In genomic region chr2:128432423-128432822, GRCh38 we compare ENCODE assay signal across 21 cellular contexts.
A peak's percentile ranks its signal among the peaks of the same experiment; 100 is the strongest.
DNase-seq lines count a peak whose midpoint lies in the region; ATAC-seq, FAIRE-seq and TF ChIP-seq lines count a peak whose summit lies in the region.
"Had no signal": no experiment of that assay in that cellular context is flagged by ENCODE, and none has a peak within 500 bp of the region (broad histone marks: within the 10 kb centered on the region; RNA-seq: fewer than 3 reads in every experiment).

No MANE protein-coding gene starts in this region.

- POLR2A ChIA-PET in HepG2 (lab: Yijun Ruan, JAX) (no interaction called here), H1 (lab: Charles Lee; ENCODE audit: partially characterized antibody) (no interaction called here)

- TF ChIP-seq POLR2A in HepG2 (IDR thresholded peaks at IDR 0.05; ENCODE audit: insufficient read depth in 1 of 2, low read depth in 2 of 2, low read length in 2 of 2): no peak
- no peak for TF ChIP-seq POLR2A in right lobe of liver (IDR thresholded peaks at IDR 0.05)
- no peak for TF ChIP-seq POLR2A in H1 (IDR thresholded peaks at IDR 0.05; ENCODE audit: control extremely low read depth in 1 of 2, low read depth in 2 of 2, low read length in 2 of 2)

- H3K27me3 ChIP-seq in HepG2 (ENCODE audit: control insufficient read depth in 1 of 2, insufficient read depth in 2 of 2, low read length in 2 of 2) (no peaks in the 10 kb centered on the region), right lobe of liver (no peaks in the 10 kb centered on the region), H1 (replicated peaks in 1 of 4; ENCODE audit: control insufficient read depth in 3 of 4, extremely low read depth in 1 of 4, insufficient read depth in 3 of 4, low read length in 3 of 4) (no peaks in the 10 kb centered on the region)

- H3K14ac ChIP-seq in H1 (ENCODE audit: insufficient read length): no peak overlapping the region

- H3K79me2 ChIP-seq in HepG2 (ENCODE audit: insufficient read depth, low read length) (no peaks in the 10 kb centered on the region), H1 (ENCODE audit: control insufficient read depth in 1 of 2, insufficient read depth in 2 of 2, low read length in 2 of 2) (no peaks in the 10 kb centered on the region)

- no peaks in the 10 kb centered on the region for H3K79me1 ChIP-seq in H1 (ENCODE audit: low read depth, low read length)

- no peak for TF ChIP-seq EP300 in HepG2 (IDR thresholded peaks at IDR 0.05; ENCODE audit: low read depth in 2 of 2, low read length in 2 of 2)
- TF ChIP-seq EP300 in HepG2 (CRISPR knock-in tag; IDR thresholded peaks at IDR 0.05; ENCODE audit: borderline replicate concordance): no peak
- TF ChIP-seq EP300 in H1 (IDR thresholded peaks at IDR 0.05; ENCODE audit: borderline replicate concordance in 1 of 2, low read depth in 2 of 2, low read length in 2 of 2): no peak

- CTCF ChIA-PET in HepG2 (lab: Yijun Ruan, JAX; ENCODE audit: low intra/inter-chr PET ratio, low total read pairs) (no interaction called here), H1 (lab: Charles Lee; ENCODE audit: partially characterized antibody) (interaction anchor here (1.6 kb wide), 1 partner anchor 37 kb away, joined by 3 read pairs; no protein-coding TSS in a partner anchor)

- H3K4me3 ChIP-seq in HepG2 (replicated peaks in 1 of 3; ENCODE audit: insufficient read depth in 1 of 3, low read depth in 2 of 3, low read length in 3 of 3): no peak overlapping the region
- no peak overlapping the region for H3K4me3 ChIP-seq in right lobe of liver
- no peak overlapping the region for H3K4me3 ChIP-seq in H1 (ENCODE audit: extremely low read depth in 1 of 4, insufficient read depth in 2 of 4, low read depth in 3 of 4, low read length in 4 of 4)
- H3K4me3 ChIP-seq: A549; BLaER1 treated with 17β-estradiol and CSF1 and Interleukin-3, amounts not matched to agents 10 nM and 100 nM had no signal

- no peak overlapping the region for H3K4ac ChIP-seq in H1 (replicated peaks; ENCODE audit: insufficient read length, low read depth, low read length)

- H2BK5ac ChIP-seq in H1 (ENCODE audit: low read depth, low read length): no peak overlapping the region

- no peak overlapping the region for H3K4me2 ChIP-seq in HepG2 (ENCODE audit: low read depth, low read length)
- H3K4me2 ChIP-seq in H1 (ENCODE audit: insufficient read depth in 1 of 2, low read depth in 2 of 2, low read length in 2 of 2): no peak overlapping the region
- H3K4me2 ChIP-seq: A549; BLaER1 treated with 17β-estradiol and CSF1 and Interleukin-3, amounts not matched to agents 10 nM and 100 nM had no signal

- H4K8ac ChIP-seq in H1 (ENCODE audit: extremely low read depth, insufficient read depth, low read length): no peak overlapping the region

- H3K36me3 ChIP-seq in HepG2 (replicated peaks in 1 of 2; ENCODE audit: control insufficient read depth in 1 of 2, insufficient read depth in 2 of 2, low read length in 2 of 2): no peaks in the 10 kb centered on the region
- H3K36me3 ChIP-seq in right lobe of liver: no peaks in the 10 kb centered on the region
- H3K36me3 ChIP-seq in H1 (ENCODE audit: control insufficient read depth in 2 of 4, insufficient read depth in 4 of 4, low read length in 3 of 4): no peaks in the 10 kb centered on the region
- H3K36me3 ChIP-seq: BLaER1 treated with 17β-estradiol and CSF1 and Interleukin-3, amounts not matched to agents 10 nM and 100 nM had no signal

- no peak overlapping the region for H3K27ac ChIP-seq in HepG2 (ENCODE audit: extremely low read length, insufficient read depth, low read length)
- H3K27ac ChIP-seq in right lobe of liver: no peak overlapping the region
- no peak overlapping the region for H3K27ac ChIP-seq in H1 (ENCODE audit: low read depth, low read length)
- H3K27ac ChIP-seq: 22Rv1; A549; BLaER1 treated with 17β-estradiol and CSF1 and Interleukin-3, amounts not matched to agents 10 nM and 100 nM; C4-2B had no signal

- H3K23me2 ChIP-seq in H1 (ENCODE audit: low read depth, low read length): no peaks in the 10 kb centered on the region

- H2AFZ ChIP-seq in HepG2 (ENCODE audit: low read length): no peak overlapping the region
- H2AFZ ChIP-seq in H1 (ENCODE audit: low read length): no peak overlapping the region

- no peak overlapping the region for H4K5ac ChIP-seq in H1 (ENCODE audit: insufficient read length, low read depth, low read length)

- no peak overlapping the region for H2BK15ac ChIP-seq in H1 (ENCODE audit: low read length)

- WGBS in HepG2 (ENCODE audit: low lambda C conversion rate): 60% methylated on average over 4 of the region's 4 CpGs
- 70% methylated on average over 4 of the region's 4 CpGs for WGBS in right lobe of liver (ENCODE audit: insufficient coverage, low coverage, low lambda C conversion rate, missing lambda C conversion rate)
- WGBS in H1 (ENCODE audit: extremely low coverage in 1 of 2, insufficient coverage in 1 of 2, insufficient read length in 1 of 2, insufficient replicate concordance in 2 of 2, low coverage in 1 of 2, low lambda C conversion rate in 2 of 2, missing lambda C conversion rate in 1 of 2), 2 experiments: 89% methylated on average over 4 of the region's 4 CpGs; no CpG with 5 or more reads in 1 of the 2 experiments

- TF ChIP-seq RAD21 in HepG2 (CRISPR knock-in tag; IDR thresholded peaks at IDR 0.05) (no peak), H1 (IDR thresholded peaks at IDR 0.05 in 1 of 2, conservative IDR thresholded peaks at IDR 0.05 in 1 of 2; ENCODE audit: low read depth in 2 of 2, low read length in 2 of 2) (no peak)

- FAIRE-seq in HepG2 (lab: Jason Lieb, UNC) (no peak), H1 (lab: Jason Lieb, UNC) (no peak)
- FAIRE-seq: A549, D721Med, G401.6, GM12891, GM19239 had no signal

- intact Hi-C loops in HepG2 (cut with micrococcal nuclease; ENCODE audit: unreplicated experiment) (no loop called here), right lobe of liver (cut with DNase I) (no loop called here), sciatic nerve (cut with DNase I) (no loop called here)

- H3K9me3 ChIP-seq in HepG2 (ENCODE audit: low read length): peaks cover 12% of the 10 kb centered on the region
- H3K9me3 ChIP-seq in right lobe of liver: no peaks in the 10 kb centered on the region
- H3K9me3 ChIP-seq in H1 (ENCODE audit: insufficient read depth in 2 of 2, low read depth in 1 of 2, low read length in 1 of 2): peaks cover 0 to 4% of the 10 kb centered on the region in 2 experiments; a peak in 1 of 4 replicates

- H2BK120ac ChIP-seq in H1 (replicated peaks; ENCODE audit: low read depth, low read length): no peak overlapping the region

- H4K20me1 ChIP-seq in HepG2 (ENCODE audit: insufficient read depth, low read length) (no peaks in the 10 kb centered on the region), H1 (replicated peaks in 1 of 2; ENCODE audit: control insufficient read depth in 1 of 2, insufficient read depth in 2 of 2, low read length in 2 of 2) (no peaks in the 10 kb centered on the region)
- H4K20me1 ChIP-seq: BLaER1 treated with 17β-estradiol and CSF1 and Interleukin-3, amounts not matched to agents 10 nM and 100 nM had no signal

- H2BK12ac ChIP-seq in H1 (ENCODE audit: low read depth, low read length): no peak overlapping the region

- H2AK5ac ChIP-seq in H1 (ENCODE audit: low read depth, low read length): no peak overlapping the region

- no peaks in the 10 kb centered on the region for H3K4me1 ChIP-seq in HepG2 (ENCODE audit: insufficient read depth, low read length)
- no peaks in the 10 kb centered on the region for H3K4me1 ChIP-seq in right lobe of liver
- peaks cover 0 to 3% (median under 1%) of the 10 kb centered on the region in 4 experiments; a peak in 3 of 7 replicates for H3K4me1 ChIP-seq in H1 (replicated peaks in 1 of 4; ENCODE audit: control insufficient read depth in 3 of 4, insufficient read depth in 4 of 4, low read length in 3 of 4)
- H3K4me1 ChIP-seq: A549, Caco-2 had no signal

- ATAC-seq in HepG2 (no peak), right lobe of liver (no peak), sciatic nerve (peak; percentile 46)
- ATAC-seq: A549; CD8-positive, alpha-beta T cell had no signal

- H3K9ac ChIP-seq in HepG2 (ENCODE audit: insufficient read depth, low read depth, low read length) (no peak overlapping the region), H1 (replicated peaks in 1 of 4; ENCODE audit: extremely low read depth in 1 of 4, low read depth in 3 of 4, low read length in 3 of 4) (no peak overlapping the region)
- H3K9ac ChIP-seq: BLaER1 treated with 17β-estradiol and CSF1 and Interleukin-3, amounts not matched to agents 10 nM and 100 nM had no signal

- no peak overlapping the region for H3K18ac ChIP-seq in H1 (ENCODE audit: extremely low read depth, low read length)

- no TSS peak for BruUV-seq in HepG2 (replicated peaks; lab: Mats Ljungman, UMichigan)

- DNase-seq in HepG2 (ENCODE audit: low spot score) (no peak), right lobe of liver (no peak), H1 (ENCODE audit: low read depth in 1 of 2, low spot score in 2 of 2) (no peak), sciatic nerve (ENCODE audit: low spot score) (no peak), cerebellar cortex (ENCODE audit: low spot score) (no peak)
- no peak for DNase-seq in stimulated activated CD4-positive, alpha-beta T cell treated with anti-CD3 and anti-CD28 coated beads, Interleukin-2, amount 100 ng/mL, for 24 hours
- DNase-seq: AML-193; Caco-2; Calu3; CD4-positive, alpha-beta T cell; CD8-positive, alpha-beta T cell; DMS79 treated with DMSO at 0.1 percent for 48 hours; GF-D8 had no signal

- H4K91ac ChIP-seq in H1 (replicated peaks; ENCODE audit: insufficient read length, low read length): no peak overlapping the region

- H3K23ac ChIP-seq in H1 (ENCODE audit: insufficient read length): no peak overlapping the region

- in situ Hi-C loops in HepG2 (cut with HindIII; ENCODE audit: extremely low pct_ligation_motif_present, low pct_unique_long_range_greater_than_20kb): no loop called here

- H2BK20ac ChIP-seq in H1 (ENCODE audit: low read length): no peak overlapping the region

- H3K56ac ChIP-seq in H1 (replicated peaks; ENCODE audit: insufficient read length, low read depth, low read length): no peak overlapping the region

- TF ChIP-seq CTCF in HepG2 (CRISPR knock-in tag; IDR thresholded peaks at IDR 0.05): no peak
- no peak for TF ChIP-seq CTCF in right lobe of liver (IDR thresholded peaks at IDR 0.05)
- TF ChIP-seq CTCF in H1 (IDR thresholded peaks at IDR 0.05; ENCODE audit: control extremely low read depth in 1 of 3, insufficient read depth in 1 of 3, low read depth in 1 of 3, low read length in 3 of 3): no peak

TF ChIP-seq in HepG2, 621 proteins besides CTCF, POLR2A, EP300 and RAD21:
- TF ChIP-seq ZNF3 (CRISPR knock-in tag; IDR thresholded peaks at IDR 0.05) (no peak), CEBPB (IDR thresholded peaks at IDR 0.05; ENCODE audit: borderline replicate concordance, low read depth, low read length) (peak; percentile 72; the same call in 1 of the 2 replicates)

TF ChIP-seq in H1, 55 proteins besides CTCF, POLR2A, EP300 and RAD21 (continues in another document):
- TF ChIP-seq CTBP2 (IDR thresholded peaks at IDR 0.05; ENCODE audit: borderline replicate concordance, insufficient read depth, insufficient read length, low read length) (no peak), TEAD4 (IDR thresholded peaks at IDR 0.05; ENCODE audit: low read depth, low read length) (no peak), TBP (IDR thresholded peaks at IDR 0.05; ENCODE audit: low read depth, low read length) (no peak), CEBPB (IDR thresholded peaks at IDR 0.05; ENCODE audit: low read depth, low read length) (peak; percentile 55; the same call in 1 of the 2 replicates), JUN (IDR thresholded peaks at IDR 0.05; ENCODE audit: low read depth, low read length) (no peak)

Comparison
In these comparisons a context has a peak if more than half of its experiments do, and no peak if none do; other contexts are left out.
1. Of the 41 proteins assayed by ChIP-seq in both HepG2 and H1: peak only in HepG2: none; only in H1: none; in both: CEBPB; in neither: 40.